ENCODE assay signal across 1 cellular context in genomic region chr16:3580686-3581085, GRCh38.
TF ChIP-seq lines count a peak whose summit lies in the region.

No MANE protein-coding gene starts in this region.

TF ChIP-seq in GM23338, 12 proteins besides CTCF, POLR2A, EP300 and RAD21 (continued from another document):
- TF ChIP-seq, protein P1, sequence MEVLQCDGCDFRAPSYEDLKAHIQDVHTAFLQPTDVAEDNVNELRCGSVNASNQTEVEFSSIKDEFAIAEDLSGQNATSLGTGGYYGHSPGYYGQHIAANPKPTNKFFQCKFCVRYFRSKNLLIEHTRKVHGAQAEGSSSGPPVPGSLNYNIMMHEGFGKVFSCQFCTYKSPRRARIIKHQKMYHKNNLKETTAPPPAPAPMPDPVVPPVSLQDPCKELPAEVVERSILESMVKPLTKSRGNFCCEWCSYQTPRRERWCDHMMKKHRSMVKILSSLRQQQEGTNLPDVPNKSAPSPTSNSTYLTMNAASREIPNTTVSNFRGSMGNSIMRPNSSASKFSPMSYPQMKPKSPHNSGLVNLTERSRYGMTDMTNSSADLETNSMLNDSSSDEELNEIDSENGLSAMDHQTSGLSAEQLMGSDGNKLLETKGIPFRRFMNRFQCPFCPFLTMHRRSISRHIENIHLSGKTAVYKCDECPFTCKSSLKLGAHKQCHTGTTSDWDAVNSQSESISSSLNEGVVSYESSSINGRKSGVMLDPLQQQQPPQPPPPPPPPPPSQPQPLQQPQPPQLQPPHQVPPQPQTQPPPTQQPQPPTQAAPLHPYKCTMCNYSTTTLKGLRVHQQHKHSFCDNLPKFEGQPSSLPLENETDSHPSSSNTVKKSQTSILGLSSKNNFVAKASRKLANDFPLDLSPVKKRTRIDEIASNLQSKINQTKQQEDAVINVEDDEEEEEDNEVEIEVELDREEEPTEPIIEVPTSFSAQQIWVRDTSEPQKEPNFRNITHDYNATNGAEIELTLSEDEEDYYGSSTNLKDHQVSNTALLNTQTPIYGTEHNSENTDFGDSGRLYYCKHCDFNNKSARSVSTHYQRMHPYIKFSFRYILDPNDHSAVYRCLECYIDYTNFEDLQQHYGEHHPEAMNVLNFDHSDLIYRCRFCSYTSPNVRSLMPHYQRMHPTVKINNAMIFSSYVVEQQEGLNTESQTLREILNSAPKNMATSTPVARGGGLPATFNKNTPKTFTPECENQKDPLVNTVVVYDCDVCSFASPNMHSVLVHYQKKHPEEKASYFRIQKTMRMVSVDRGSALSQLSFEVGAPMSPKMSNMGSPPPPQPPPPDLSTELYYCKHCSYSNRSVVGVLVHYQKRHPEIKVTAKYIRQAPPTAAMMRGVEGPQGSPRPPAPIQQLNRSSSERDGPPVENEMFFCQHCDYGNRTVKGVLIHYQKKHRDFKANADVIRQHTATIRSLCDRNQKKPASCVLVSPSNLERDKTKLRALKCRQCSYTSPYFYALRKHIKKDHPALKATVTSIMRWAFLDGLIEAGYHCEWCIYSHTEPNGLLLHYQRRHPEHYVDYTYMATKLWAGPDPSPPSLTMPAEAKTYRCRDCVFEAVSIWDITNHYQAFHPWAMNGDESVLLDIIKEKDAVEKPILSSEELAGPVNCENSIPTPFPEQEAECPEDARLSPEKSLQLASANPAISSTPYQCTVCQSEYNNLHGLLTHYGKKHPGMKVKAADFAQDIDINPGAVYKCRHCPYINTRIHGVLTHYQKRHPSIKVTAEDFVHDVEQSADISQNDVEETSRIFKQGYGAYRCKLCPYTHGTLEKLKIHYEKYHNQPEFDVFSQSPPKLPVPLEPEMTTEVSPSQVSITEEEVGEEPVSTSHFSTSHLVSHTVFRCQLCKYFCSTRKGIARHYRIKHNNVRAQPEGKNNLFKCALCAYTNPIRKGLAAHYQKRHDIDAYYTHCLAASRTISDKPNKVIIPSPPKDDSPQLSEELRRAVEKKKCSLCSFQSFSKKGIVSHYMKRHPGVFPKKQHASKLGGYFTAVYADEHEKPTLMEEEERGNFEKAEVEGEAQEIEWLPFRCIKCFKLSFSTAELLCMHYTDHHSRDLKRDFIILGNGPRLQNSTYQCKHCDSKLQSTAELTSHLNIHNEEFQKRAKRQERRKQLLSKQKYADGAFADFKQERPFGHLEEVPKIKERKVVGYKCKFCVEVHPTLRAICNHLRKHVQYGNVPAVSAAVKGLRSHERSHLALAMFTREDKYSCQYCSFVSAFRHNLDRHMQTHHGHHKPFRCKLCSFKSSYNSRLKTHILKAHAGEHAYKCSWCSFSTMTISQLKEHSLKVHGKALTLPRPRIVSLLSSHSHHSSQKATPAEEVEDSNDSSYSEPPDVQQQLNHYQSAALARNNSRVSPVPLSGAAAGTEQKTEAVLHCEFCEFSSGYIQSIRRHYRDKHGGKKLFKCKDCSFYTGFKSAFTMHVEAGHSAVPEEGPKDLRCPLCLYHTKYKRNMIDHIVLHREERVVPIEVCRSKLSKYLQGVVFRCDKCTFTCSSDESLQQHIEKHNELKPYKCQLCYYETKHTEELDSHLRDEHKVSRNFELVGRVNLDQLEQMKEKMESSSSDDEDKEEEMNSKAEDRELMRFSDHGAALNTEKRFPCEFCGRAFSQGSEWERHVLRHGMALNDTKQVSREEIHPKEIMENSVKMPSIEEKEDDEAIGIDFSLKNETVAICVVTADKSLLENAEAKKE (CRISPR knock-in tag; IDR thresholded peaks at IDR 0.05): no peak
- TF ChIP-seq JUNB (IDR thresholded peaks at IDR 0.05; ENCODE audit: unreplicated experiment) (no peak), EZH2 (IDR thresholded peaks at IDR 0.05; ENCODE audit: low read depth, unreplicated experiment) (no peak)
- TF ChIP-seq, protein P2, sequence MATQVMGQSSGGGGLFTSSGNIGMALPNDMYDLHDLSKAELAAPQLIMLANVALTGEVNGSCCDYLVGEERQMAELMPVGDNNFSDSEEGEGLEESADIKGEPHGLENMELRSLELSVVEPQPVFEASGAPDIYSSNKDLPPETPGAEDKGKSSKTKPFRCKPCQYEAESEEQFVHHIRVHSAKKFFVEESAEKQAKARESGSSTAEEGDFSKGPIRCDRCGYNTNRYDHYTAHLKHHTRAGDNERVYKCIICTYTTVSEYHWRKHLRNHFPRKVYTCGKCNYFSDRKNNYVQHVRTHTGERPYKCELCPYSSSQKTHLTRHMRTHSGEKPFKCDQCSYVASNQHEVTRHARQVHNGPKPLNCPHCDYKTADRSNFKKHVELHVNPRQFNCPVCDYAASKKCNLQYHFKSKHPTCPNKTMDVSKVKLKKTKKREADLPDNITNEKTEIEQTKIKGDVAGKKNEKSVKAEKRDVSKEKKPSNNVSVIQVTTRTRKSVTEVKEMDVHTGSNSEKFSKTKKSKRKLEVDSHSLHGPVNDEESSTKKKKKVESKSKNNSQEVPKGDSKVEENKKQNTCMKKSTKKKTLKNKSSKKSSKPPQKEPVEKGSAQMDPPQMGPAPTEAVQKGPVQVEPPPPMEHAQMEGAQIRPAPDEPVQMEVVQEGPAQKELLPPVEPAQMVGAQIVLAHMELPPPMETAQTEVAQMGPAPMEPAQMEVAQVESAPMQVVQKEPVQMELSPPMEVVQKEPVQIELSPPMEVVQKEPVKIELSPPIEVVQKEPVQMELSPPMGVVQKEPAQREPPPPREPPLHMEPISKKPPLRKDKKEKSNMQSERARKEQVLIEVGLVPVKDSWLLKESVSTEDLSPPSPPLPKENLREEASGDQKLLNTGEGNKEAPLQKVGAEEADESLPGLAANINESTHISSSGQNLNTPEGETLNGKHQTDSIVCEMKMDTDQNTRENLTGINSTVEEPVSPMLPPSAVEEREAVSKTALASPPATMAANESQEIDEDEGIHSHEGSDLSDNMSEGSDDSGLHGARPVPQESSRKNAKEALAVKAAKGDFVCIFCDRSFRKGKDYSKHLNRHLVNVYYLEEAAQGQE (IDR thresholded peaks at IDR 0.05; ENCODE audit: unreplicated experiment): no peak
TF ChIP-seq in GM23338: peak in this region for 0.
